Comparison of ENCODE assay signal across 13 cellular contexts in the genomic region with DNA sequence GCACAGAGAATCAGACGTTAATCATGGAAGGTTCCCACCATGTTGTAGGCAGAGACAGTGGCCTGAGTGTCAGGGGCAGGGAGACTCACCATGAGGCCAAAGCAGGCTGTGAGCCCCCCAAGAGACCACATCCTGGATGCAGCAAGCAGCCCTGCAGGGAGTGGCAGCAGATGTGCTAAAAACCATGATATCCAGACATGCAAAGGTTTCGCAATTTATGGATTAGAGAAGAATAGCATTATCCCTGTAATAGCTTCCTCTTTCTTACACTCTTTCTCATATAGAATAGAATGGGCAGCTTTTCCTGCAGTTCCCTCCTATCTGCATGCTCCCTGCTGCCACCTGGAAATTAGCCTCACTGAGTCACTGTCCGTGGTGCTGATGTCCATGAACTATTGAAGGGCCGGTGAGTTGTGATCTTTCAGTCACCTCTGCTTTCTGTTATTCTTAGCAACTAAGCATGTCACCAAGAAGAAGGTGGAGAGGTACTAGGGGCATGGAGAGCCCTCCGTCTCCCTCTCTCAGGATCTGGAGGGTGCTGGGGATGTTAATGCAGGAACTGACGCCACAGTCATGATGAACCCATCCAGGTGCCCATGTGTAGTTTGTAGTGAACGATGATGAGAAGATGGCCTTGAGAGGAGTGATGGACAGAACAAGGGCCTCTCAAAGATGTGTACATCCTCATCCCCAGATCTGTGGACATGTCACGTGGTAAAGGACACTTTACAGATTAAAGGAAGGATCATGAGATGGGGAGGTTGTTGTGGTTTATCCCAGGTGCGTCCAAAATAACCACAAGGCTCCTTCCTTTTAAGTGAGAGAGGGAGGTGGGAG. TPM values are rescaled to one million over a fixed set of nuclear protein-coding genes. Genes with fewer than 3 reads are reported as not detected.
DNase-seq lines count a peak whose midpoint lies in the region; ATAC-seq and TF ChIP-seq lines count a peak whose summit lies in the region.
"Had no signal": no experiment of that assay in that cellular context is flagged by ENCODE, and none has a peak within 500 bp of the region (broad histone marks: within the 10 kb centered on the region; RNA-seq: fewer than 3 reads in every experiment).

No MANE protein-coding gene starts in this region.

- H3K4me3 Mint-ChIP-seq in CD4-positive, alpha-beta T cell: no peak overlapping the region
- H3K4me3 Mint-ChIP-seq: nephron had no signal

- H3K4me1 Mint-ChIP-seq in CD4-positive, alpha-beta T cell (ENCODE audit: low read depth): no peaks in the 10 kb centered on the region
- H3K4me1 Mint-ChIP-seq: nephron had no signal

- peak; percentile 49 for ATAC-seq in left lung
- no peak for ATAC-seq in CD4-positive, alpha-beta T cell (ENCODE audit: poor library complexity)

- H3K36me3 Mint-ChIP-seq in CD4-positive, alpha-beta T cell (ENCODE audit: low read depth): no peaks in the 10 kb centered on the region

- peaks cover 39% of the 10 kb centered on the region for H3K27me3 Mint-ChIP-seq in CD4-positive, alpha-beta T cell

- H3K27ac ChIP-seq in left lung: no peak overlapping the region
- H3K27ac ChIP-seq in CD4-positive, alpha-beta T cell (ENCODE audit: low read depth, low read length): no peak overlapping the region
- H3K27ac ChIP-seq: ascending aorta, VCaP had no signal

- CTCF ChIA-PET in CD4-positive, alpha-beta T cell (lab: Charles Lee): interaction anchor here (0.5 to 0.6 kb wide), 2 partner anchors 14 to 961 kb away, joined by 3 read pairs; no protein-coding TSS in a partner anchor

- POLR2A ChIA-PET in CD4-positive, alpha-beta T cell (lab: Charles Lee): no interaction called here

- H3K4me3 ChIP-seq in MG63 (no peak overlapping the region), left lung (no peak overlapping the region)
- H3K4me3 ChIP-seq: ascending aorta had no signal

- peaks cover 0 to 74% of the 10 kb centered on the region in 2 donors for H3K4me1 ChIP-seq in left lung
- H3K4me1 ChIP-seq: ascending aorta had no signal

- no peak overlapping the region for H3K27ac Mint-ChIP-seq in CD4-positive, alpha-beta T cell
- H3K27ac Mint-ChIP-seq: nephron had no signal

- H3K9me3 ChIP-seq in MG63 (no peaks in the 10 kb centered on the region), left lung (no peaks in the 10 kb centered on the region)
- no peaks in the 10 kb centered on the region for H3K9me3 ChIP-seq in CD4-positive, alpha-beta T cell (ENCODE audit: control insufficient read depth, low read length)
- H3K9me3 ChIP-seq: ascending aorta had no signal

- DNase-seq in ELR (ENCODE audit: low read depth) (peak; percentile 25), MG63 (peak; percentile 9), amniotic epithelial cell (ENCODE audit: low read depth) (peak; percentile 6), left lung (no peak), NCI-H82 (lab: John Stamatoyannopoulos, UW) (no peak), DMS79 treated with DMSO at 0.1 percent for 48 hours (lab: John Stamatoyannopoulos, UW) (no peak)
- DNase-seq in stimulated activated naive CD4-positive, alpha-beta T cell treated with Interleukin-2 at 50 U/mL for 16 hours (lab: John Stamatoyannopoulos, UW): no peak
- no peak for DNase-seq in CD4-positive, alpha-beta T cell
- DNase-seq: GDM1, NCI-H2171 had no signal

- intact Hi-C loops in left lung (cut with DNase I): no loop called here
- intact Hi-C loops in CD4-positive, alpha-beta T cell (cut with DNase I, micrococcal nuclease): no loop called here

- no peaks in the 10 kb centered on the region for H3K9me3 Mint-ChIP-seq in CD4-positive, alpha-beta T cell

- no peaks in the 10 kb centered on the region for H3K27me3 ChIP-seq in MG63
- H3K27me3 ChIP-seq in left lung: peaks cover 0 to 7% of the 10 kb centered on the region in 2 donors
- no peaks in the 10 kb centered on the region for H3K27me3 ChIP-seq in CD4-positive, alpha-beta T cell (ENCODE audit: control insufficient read depth, insufficient read depth, low read length)
- H3K27me3 ChIP-seq: ascending aorta had no signal

- no peak for TF ChIP-seq CTCF in left lung (IDR thresholded peaks at IDR 0.05)
- TF ChIP-seq CTCF in CD4-positive, alpha-beta T cell (IDR thresholded peaks at IDR 0.05): no peak

- H3K36me3 ChIP-seq in MG63 (no peaks in the 10 kb centered on the region), left lung (no peaks in the 10 kb centered on the region)
- H3K36me3 ChIP-seq: ascending aorta had no signal

RNA-seq across cellular contexts. Expression of a gene that starts 9.9 kb away (rescaled TPM):
- not detected in 2 replicates for total RNA-seq in MG63 (2014; rRNA removed; shearing (Covaris generic); ENCODE audit: low replicate concordance)
- 10 to 100 TPM in 1 of 2 donors, 1 to 10 TPM in 1; 2.7 to 13.7 TPM for total RNA-seq in left lung
- total RNA-seq in CD4-positive, alpha-beta T cell: under 1 TPM; 0.36 to 0.84 TPM
- total RNA-seq: ascending aorta had no signal

RNA-seq across cellular contexts. Expression of a gene that starts 41.0 kb away (rescaled TPM):
- not detected in 2 replicates for total RNA-seq in MG63 (2014; rRNA removed; shearing (Covaris generic); ENCODE audit: low replicate concordance)
- total RNA-seq in left lung: 1 to 10 TPM; 4.8 to 6.3 TPM
- total RNA-seq in CD4-positive, alpha-beta T cell: 10 to 100 TPM; 30.7 to 34.9 TPM
- total RNA-seq: ascending aorta had no signal

Comparison
In these comparisons a context has a peak if more than half of its experiments do, and no peak if none do; other contexts are left out.
1. DNase-seq: peak in ELR (single experiment), MG63 (single experiment) and amniotic epithelial cell (single experiment); none in left lung (0 of 2), stimulated activated naive CD4-positive, alpha-beta T cell treated with Interleukin-2 at 50 U/mL for 16 hours (single experiment), CD4-positive, alpha-beta T cell (0 of 10), NCI-H82 (single experiment) and DMS79 treated with DMSO at 0.1 percent for 48 hours (single experiment).
2. RNA of a gene that starts 41.0 kb away (total RNA-seq): 30.7 to 34.9 TPM in CD4-positive, alpha-beta T cell; 4.8 to 6.3 TPM in left lung and not detected in MG63; every median in the first group is over 4 times any median in the second.